Comparison of ENCODE assay signal across 11 cellular contexts in the genomic region with DNA sequence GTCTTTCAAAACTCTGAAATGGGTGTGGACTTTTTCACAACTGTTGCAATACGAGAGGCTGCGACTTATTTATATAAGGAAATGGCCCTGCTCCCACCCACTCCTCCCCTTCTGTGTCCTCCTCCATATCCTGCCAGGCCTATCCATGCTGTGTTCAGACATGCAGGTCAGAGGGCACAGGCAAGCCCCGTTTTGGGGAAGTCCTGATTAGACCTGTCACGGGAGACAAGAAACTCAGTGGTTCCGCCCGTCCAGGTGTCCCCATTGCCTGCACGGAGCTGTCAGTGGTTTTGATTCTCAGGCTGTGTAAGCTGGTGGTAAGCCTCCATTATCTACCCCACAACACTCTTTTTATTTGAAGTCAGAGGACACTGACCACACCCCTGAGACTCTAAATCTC.
DNase-seq lines count a peak whose midpoint lies in the region; ATAC-seq and TF ChIP-seq lines count a peak whose summit lies in the region.
"Had no signal": no experiment of that assay in that cellular context is flagged by ENCODE, and none has a peak within 500 bp of the region (broad histone marks: within the 10 kb centered on the region; RNA-seq: fewer than 3 reads in every experiment).

No MANE protein-coding gene starts in this region.

- no peak overlapping the region for H3K4me3 Mint-ChIP-seq in CD8-positive, alpha-beta T cell
- peak overlapping the region; percentile 48 for H3K4me3 Mint-ChIP-seq in activated B cell treated with CpG ODN at 0.5 μM for 24 hours

- TF ChIP-seq CTCF in CD8-positive, alpha-beta T cell (IDR thresholded peaks at IDR 0.05): no peak
- no peak for TF ChIP-seq CTCF in activated B cell treated with CpG ODN at 0.5 μM for 24 hours (IDR thresholded peaks at IDR 0.05)
- no peak for TF ChIP-seq CTCF in foreskin fibroblast (IDR thresholded peaks at IDR 0.05; ENCODE audit: low read depth, low read length)

- DNase-seq in CD8-positive, alpha-beta T cell: no peak
- DNase-seq in activated B cell treated with CpG ODN at 0.5 μM for 24 hours (peak; percentile 36), foreskin fibroblast (no peak)
- DNase-seq in activated naive CD4-positive, alpha-beta T cell treated with anti-CD3 and anti-CD28 coated beads, Interleukin-2, amount 50 U/mL, for 16 hours: no peak
- no peak for DNase-seq in stimulated activated CD4-positive, alpha-beta T cell treated with anti-CD3 and anti-CD28 coated beads, Interleukin-12 subunit alpha, Interleukin-12 subunit beta, amount 100 ng/mL, for 4 hours

- intact Hi-C loops in CD8-positive, alpha-beta T cell (cut with DNase I, micrococcal nuclease): no loop called here
- intact Hi-C loops in activated B cell treated with CpG ODN at 0.5 μM for 24 hours (cut with micrococcal nuclease): loop anchor here (1.0 to 5.0 kb wide), 4 partner anchors 8 to 202 kb away; no protein-coding TSS in a partner anchor

- H3K9me3 ChIP-seq in CD8-positive, alpha-beta T cell (ENCODE audit: low read length): no peaks in the 10 kb centered on the region

- no peak for ATAC-seq in CD8-positive, alpha-beta T cell
- ATAC-seq in GM19463 (IDR thresholded peaks at IDR 0.05; ENCODE audit: unreplicated experiment) (peak; percentile 78), HG03095 (IDR thresholded peaks at IDR 0.05; ENCODE audit: unreplicated experiment) (peak; percentile 69), activated B cell treated with CpG ODN at 0.5 μM for 24 hours (ENCODE audit: low read depth) (peak; percentile 56), GM18873 (IDR thresholded peaks at IDR 0.05; ENCODE audit: low FRiP score, unreplicated experiment) (no peak)

- POLR2A ChIA-PET in CD8-positive, alpha-beta T cell (lab: Charles Lee): no interaction called here
- POLR2A ChIA-PET in activated B cell treated with CpG ODN at 0.5 μM for 24 hours (lab: Charles Lee): interaction anchor here (0.6 to 2.0 kb wide), 7 partner anchors 8 to 409 kb away, joined by 3 to 11 read pairs (median 6); a partner anchor contains a TSS

- no peaks in the 10 kb centered on the region for H3K4me1 ChIP-seq in CD8-positive, alpha-beta T cell (ENCODE audit: insufficient read depth, low read length)

- CTCF ChIA-PET in CD8-positive, alpha-beta T cell (lab: Charles Lee): no interaction called here
- CTCF ChIA-PET in activated B cell treated with CpG ODN at 0.5 μM for 24 hours (lab: Charles Lee): interaction anchor here (1.7 to 2.1 kb wide), 2 partner anchors 35 to 53 kb away, joined by 7 to 11 read pairs; no protein-coding TSS in a partner anchor

- H3K36me3 Mint-ChIP-seq in CD8-positive, alpha-beta T cell: peaks cover 49% of the 10 kb centered on the region
- peaks cover 28% of the 10 kb centered on the region for H3K36me3 Mint-ChIP-seq in activated B cell treated with CpG ODN at 0.5 μM for 24 hours (ENCODE audit: low read depth)

- H3K36me3 ChIP-seq in CD8-positive, alpha-beta T cell (ENCODE audit: insufficient read depth, low read length): peaks cover 5% of the 10 kb centered on the region
- H3K36me3 ChIP-seq: cardiac muscle cell had no signal

- peaks cover 54% of the 10 kb centered on the region for H3K4me1 Mint-ChIP-seq in CD8-positive, alpha-beta T cell (ENCODE audit: low read depth)
- peaks cover 84% of the 10 kb centered on the region for H3K4me1 Mint-ChIP-seq in activated B cell treated with CpG ODN at 0.5 μM for 24 hours

- H3K27me3 Mint-ChIP-seq in CD8-positive, alpha-beta T cell (ENCODE audit: low read depth): no peaks in the 10 kb centered on the region
- no peaks in the 10 kb centered on the region for H3K27me3 Mint-ChIP-seq in activated B cell treated with CpG ODN at 0.5 μM for 24 hours

- no peak overlapping the region for H3K4me3 ChIP-seq in CD8-positive, alpha-beta T cell (ENCODE audit: low read depth, low read length)
- no peak overlapping the region for H3K4me3 ChIP-seq in foreskin fibroblast (ENCODE audit: low read depth in 1 of 2, low read length in 2 of 2)
- H3K4me3 ChIP-seq: cardiac muscle cell, skin epidermis had no signal

- H3K27ac ChIP-seq in CD8-positive, alpha-beta T cell (ENCODE audit: low read depth, low read length): no peak overlapping the region
- H3K27ac ChIP-seq: C4-2B, cardiac muscle cell had no signal

- no peaks in the 10 kb centered on the region for H3K9me3 Mint-ChIP-seq in CD8-positive, alpha-beta T cell
- no peaks in the 10 kb centered on the region for H3K9me3 Mint-ChIP-seq in activated B cell treated with CpG ODN at 0.5 μM for 24 hours

- no peaks in the 10 kb centered on the region for H3K27me3 ChIP-seq in CD8-positive, alpha-beta T cell (ENCODE audit: insufficient read depth, low read length)
- H3K27me3 ChIP-seq: cardiac muscle cell had no signal

- H3K27ac Mint-ChIP-seq in CD8-positive, alpha-beta T cell: peak overlapping the region; percentile 47
- H3K27ac Mint-ChIP-seq in activated B cell treated with CpG ODN at 0.5 μM for 24 hours: peak overlapping the region; percentile 79

Comparison
In these comparisons a context has a peak if more than half of its experiments do, and no peak if none do; other contexts are left out.
1. ATAC-seq: peak in GM19463 (single experiment), HG03095 (single experiment) and activated B cell treated with CpG ODN at 0.5 μM for 24 hours (single experiment); none in CD8-positive, alpha-beta T cell (single experiment) and GM18873 (single experiment).